Comparison of ENCODE assay signal across 26 cellular contexts in genomic region chr20:44606725-44607441, GRCh38.
"Had no signal": no experiment of that assay in that cellular context is flagged by ENCODE, and none has a peak within 500 bp of the region (broad histone marks: within the 10 kb centered on the region; RNA-seq: fewer than 3 reads in every experiment).

No MANE protein-coding gene starts in this region.

- DNase-seq: activated CD4-positive, alpha-beta memory T cell treated with anti-CD3 and anti-CD28 coated beads for 36 hours; activated CD4-positive, alpha-beta T cell treated with anti-CD3 and anti-CD28 coated beads, Interleukin-2, amount 10 ng/mL, durations not matched to agents 7 days and 5 days; activated CD4-positive, CD25-positive, alpha-beta regulatory T cell; activated CD8-positive, alpha-beta memory T cell treated with anti-CD3 and anti-CD28 coated beads for 24 hours; activated gamma-delta T cell; activated naive CD4-positive, alpha-beta T cell treated with anti-CD3 and anti-CD28 coated beads for 36 hours; activated T-cell treated with anti-CD3 and anti-CD28 coated beads, Interleukin-2, amount 50 U/mL, for 4 hours; amygdala; MG63; MV-4-11; NCI-H1092 treated with DMSO at 0.1 percent for 48 hours; NCI-H1436; NCI-H1694 treated with DMSO at 0.1 percent for 48 hours; NCI-H2029 treated with DMSO at 0.1 percent for 48 hours; NCI-H345; NCI-H510A; NCI-H69; PC-3; SIG-M5; T-helper 1 cell had no signal

- H3K4me3 Mint-ChIP-seq: activated CD4-positive, alpha-beta memory T cell treated with anti-CD3 and anti-CD28 coated beads for 36 hours; activated CD4-positive, alpha-beta T cell treated with anti-CD3 and anti-CD28 coated beads, Interleukin-2, amount 10 ng/mL, durations not matched to agents 7 days and 5 days; activated naive CD4-positive, alpha-beta T cell treated with anti-CD3 and anti-CD28 coated beads for 36 hours; activated naive CD8-positive, alpha-beta T cell; activated T-cell treated with anti-CD3 and anti-CD28 coated beads, Interleukin-2, amount 50 U/mL, for 4 hours; activated T-helper 17 cell treated with anti-CD3 and anti-CD28 coated beads, Interleukin-2, amount 50 U/mL, for 72 hours; brain had no signal

- H3K27me3 ChIP-seq: MG63 had no signal

- H3K9me3 Mint-ChIP-seq: activated CD4-positive, alpha-beta memory T cell treated with anti-CD3 and anti-CD28 coated beads for 36 hours; activated CD4-positive, alpha-beta T cell treated with anti-CD3 and anti-CD28 coated beads, Interleukin-2, amount 10 ng/mL, durations not matched to agents 7 days and 5 days; activated naive CD4-positive, alpha-beta T cell treated with anti-CD3 and anti-CD28 coated beads for 36 hours; activated T-cell treated with anti-CD3 and anti-CD28 coated beads, Interleukin-2, amount 50 U/mL, for 4 hours; activated T-helper 17 cell treated with anti-CD3 and anti-CD28 coated beads, Interleukin-2, amount 50 U/mL, for 72 hours had no signal

- H3K9ac ChIP-seq: KMS-11 had no signal

- H3K4me2 ChIP-seq: KMS-11 had no signal

- H3K27ac ChIP-seq: KMS-11, SK-N-MC, VCaP had no signal

- H3K4me3 ChIP-seq: MG63, SK-N-MC had no signal

- H3K4me1 Mint-ChIP-seq: activated T-helper 17 cell treated with anti-CD3 and anti-CD28 coated beads, Interleukin-2, amount 50 U/mL, for 72 hours had no signal

- H3K36me3 Mint-ChIP-seq: activated CD4-positive, alpha-beta memory T cell treated with anti-CD3 and anti-CD28 coated beads for 36 hours; activated naive CD8-positive, alpha-beta T cell had no signal

- H3K27ac Mint-ChIP-seq: activated CD4-positive, alpha-beta memory T cell treated with anti-CD3 and anti-CD28 coated beads for 36 hours; activated CD4-positive, alpha-beta T cell treated with anti-CD3 and anti-CD28 coated beads, Interleukin-2, amount 10 ng/mL, durations not matched to agents 7 days and 5 days; activated naive CD4-positive, alpha-beta T cell treated with anti-CD3 and anti-CD28 coated beads for 36 hours; activated naive CD8-positive, alpha-beta T cell; activated T-helper 17 cell treated with anti-CD3 and anti-CD28 coated beads, Interleukin-2, amount 50 U/mL, for 72 hours had no signal

- ATAC-seq: activated T-cell treated with anti-CD3 and anti-CD28 coated beads, Interleukin-2, amount 50 U/mL, for 4 hours; activated T-helper 17 cell treated with anti-CD3 and anti-CD28 coated beads, Interleukin-2, amount 50 U/mL, for 72 hours; PC-3 had no signal

- H3K27me3 Mint-ChIP-seq: activated CD4-positive, alpha-beta memory T cell treated with anti-CD3 and anti-CD28 coated beads for 36 hours; activated CD4-positive, alpha-beta T cell treated with anti-CD3 and anti-CD28 coated beads, Interleukin-2, amount 10 ng/mL, durations not matched to agents 7 days and 5 days; activated naive CD8-positive, alpha-beta T cell; activated T-helper 17 cell treated with anti-CD3 and anti-CD28 coated beads, Interleukin-2, amount 50 U/mL, for 72 hours; brain had no signal
